23 cellular contexts compared by ENCODE assay signal in the genomic region with DNA sequence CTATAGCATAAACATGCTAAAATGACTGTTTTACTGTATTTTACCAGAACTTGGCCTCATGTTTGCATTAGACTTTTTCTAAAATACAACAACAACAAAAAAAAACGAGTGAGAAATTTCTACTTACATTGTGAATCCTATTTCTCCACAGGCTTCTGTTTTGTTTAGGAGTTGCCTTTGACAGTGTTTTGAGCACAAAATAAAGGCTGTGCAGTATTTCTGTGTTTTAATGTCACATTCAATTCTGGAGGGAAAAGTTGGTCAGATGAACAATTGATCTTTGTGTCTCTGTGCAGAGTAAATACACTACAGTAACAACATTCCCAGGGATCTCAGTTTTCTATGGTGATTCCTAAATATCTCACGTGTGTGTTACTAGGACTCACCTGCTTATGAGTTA.
"Had no signal": no experiment of that assay in that cellular context is flagged by ENCODE, and none has a peak within 500 bp of the region (broad histone marks: within the 10 kb centered on the region; RNA-seq: fewer than 3 reads in every experiment).

No MANE protein-coding gene starts in this region.

- H3K4me1 ChIP-seq: Peyer's patch had no signal

- H3K27ac ChIP-seq: HL-60, Peyer's patch, SJCRH30, SK-N-MC had no signal

- ATAC-seq: PC-3, Right ventricle myocardium inferior had no signal

- H3K4me3 ChIP-seq: MG63, Peyer's patch, SJCRH30, SK-N-MC had no signal

- H3K27me3 ChIP-seq: MG63, Peyer's patch, SJCRH30 had no signal

- DNase-seq: Karpas-422, KG1, MG63, NCI-H1092, NCI-H1105 treated with DMSO at 0.1 percent for 48 hours, NCI-H1417 treated with DMSO at 0.1 percent for 48 hours, NCI-H146, NCI-H1694 treated with DMSO at 0.1 percent for 48 hours, NCI-H1930, NCI-H2081, NCI-H2107, NCI-H2227 treated with DMSO at 0.1 percent for 48 hours, NCI-H510A, NCI-H524 treated with DMSO at 0.1 percent for 48 hours, NCI-H69, NCI-H774, PC-3, Peyer's patch, SHP77 treated with DMSO at 0.1 percent for 48 hours, SJCRH30 had no signal

- H3K9me3 ChIP-seq: MG63 had no signal

- H3K36me3 ChIP-seq: MG63, Peyer's patch, SJCRH30 had no signal
